1 cellular context compared by ENCODE assay signal in genomic region chr1:59549903-59550302, GRCh38.
TF ChIP-seq lines count a peak whose summit lies in the region.

No MANE protein-coding gene starts in this region.

TF ChIP-seq in HepG2, 621 proteins besides CTCF, POLR2A, EP300 and RAD21 (continued from another document):
- TF ChIP-seq HNF1A (IDR thresholded peaks at IDR 0.05; ENCODE audit: low read depth) (no peak), HNF1A (CRISPR knock-in tag; IDR thresholded peaks at IDR 0.05; ENCODE audit: borderline replicate concordance) (no peak), PPARG (CRISPR knock-in tag; conservative IDR thresholded peaks at IDR 0.05) (peak; percentile 16; the same call in 1 of the 2 replicates), SALL1 (CRISPR knock-in tag; IDR thresholded peaks at IDR 0.05) (peak; percentile 17; the same call in 1 of the 2 replicates), ZNF331 (CRISPR knock-in tag; IDR thresholded peaks at IDR 0.05) (peak; percentile 16; the same call in 1 of the 2 replicates), FOXC1 (CRISPR knock-in tag; IDR thresholded peaks at IDR 0.05; ENCODE audit: borderline replicate concordance) (no peak), ZNF639 (CRISPR knock-in tag; conservative IDR thresholded peaks at IDR 0.05) (no peak), ZBED4 (CRISPR knock-in tag; IDR thresholded peaks at IDR 0.05; ENCODE audit: borderline replicate concordance) (no peak), PAXIP1 (CRISPR knock-in tag; conservative IDR thresholded peaks at IDR 0.05) (peak; percentile 20; the same call in 1 of the 2 replicates), HNRNPL (IDR thresholded peaks at IDR 0.05; ENCODE audit: low read depth, low read length) (no peak), JARID2 (CRISPR knock-in tag; IDR thresholded peaks at IDR 0.05; ENCODE audit: insufficient replicate concordance) (no peak), SOX6 (IDR thresholded peaks at IDR 0.05) (no peak), SOX6 (CRISPR knock-in tag; IDR thresholded peaks at IDR 0.05) (peak; percentile 81), CEBPG (CRISPR knock-in tag; IDR thresholded peaks at IDR 0.05) (peak; percentile 93), ZBTB21 (CRISPR knock-in tag; IDR thresholded peaks at IDR 0.05) (peak; percentile 25; the same call in 1 of the 2 replicates), GATAD2A (CRISPR knock-in tag; IDR thresholded peaks at IDR 0.05) (peak; percentile 95), ARNT2 (CRISPR knock-in tag; IDR thresholded peaks at IDR 0.05; ENCODE audit: low read depth) (peak; percentile 20; the same call in 1 of the 2 replicates), MAF1 (CRISPR knock-in tag; IDR thresholded peaks at IDR 0.05; ENCODE audit: borderline replicate concordance) (no peak), FOXA1 (IDR thresholded peaks at IDR 0.05) (no peak), FOXA1 (CRISPR knock-in tag; IDR thresholded peaks at IDR 0.05) (peak; percentile 56; the same call in 1 of the 2 replicates), TGIF2 (CRISPR knock-in tag; IDR thresholded peaks at IDR 0.05) (0 out of 2 replicates have a peak, but pooled peaks have one; percentile 41), FOXP4 (CRISPR knock-in tag; IDR thresholded peaks at IDR 0.05) (peak; percentile 64), ZNF737 (CRISPR knock-in tag; IDR thresholded peaks at IDR 0.05; ENCODE audit: borderline replicate concordance) (no peak), ZNF333 (CRISPR knock-in tag; IDR thresholded peaks at IDR 0.05; ENCODE audit: borderline replicate concordance) (no peak), SOX5 (CRISPR knock-in tag; IDR thresholded peaks at IDR 0.05; ENCODE audit: borderline replicate concordance) (peak; percentile 65; the same call in 1 of the 2 replicates), ZNF644 (CRISPR knock-in tag; IDR thresholded peaks at IDR 0.05; ENCODE audit: low read depth) (peak; percentile 53; the same call in 1 of the 2 replicates)
- TF ChIP-seq, protein P1, sequence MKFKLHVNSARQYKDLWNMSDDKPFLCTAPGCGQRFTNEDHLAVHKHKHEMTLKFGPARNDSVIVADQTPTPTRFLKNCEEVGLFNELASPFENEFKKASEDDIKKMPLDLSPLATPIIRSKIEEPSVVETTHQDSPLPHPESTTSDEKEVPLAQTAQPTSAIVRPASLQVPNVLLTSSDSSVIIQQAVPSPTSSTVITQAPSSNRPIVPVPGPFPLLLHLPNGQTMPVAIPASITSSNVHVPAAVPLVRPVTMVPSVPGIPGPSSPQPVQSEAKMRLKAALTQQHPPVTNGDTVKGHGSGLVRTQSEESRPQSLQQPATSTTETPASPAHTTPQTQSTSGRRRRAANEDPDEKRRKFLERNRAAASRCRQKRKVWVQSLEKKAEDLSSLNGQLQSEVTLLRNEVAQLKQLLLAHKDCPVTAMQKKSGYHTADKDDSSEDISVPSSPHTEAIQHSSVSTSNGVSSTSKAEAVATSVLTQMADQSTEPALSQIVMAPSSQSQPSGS (CRISPR knock-in tag; IDR thresholded peaks at IDR 0.05), result peak; percentile 90; the same call in 1 of the 2 replicates
- TF ChIP-seq, protein P2, sequence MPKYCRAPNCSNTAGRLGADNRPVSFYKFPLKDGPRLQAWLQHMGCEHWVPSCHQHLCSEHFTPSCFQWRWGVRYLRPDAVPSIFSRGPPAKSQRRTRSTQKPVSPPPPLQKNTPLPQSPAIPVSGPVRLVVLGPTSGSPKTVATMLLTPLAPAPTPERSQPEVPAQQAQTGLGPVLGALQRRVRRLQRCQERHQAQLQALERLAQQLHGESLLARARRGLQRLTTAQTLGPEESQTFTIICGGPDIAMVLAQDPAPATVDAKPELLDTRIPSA (CRISPR knock-in tag; IDR thresholded peaks at IDR 0.05; ENCODE audit: borderline replicate concordance), result no peak
- TF ChIP-seq, protein P3, sequence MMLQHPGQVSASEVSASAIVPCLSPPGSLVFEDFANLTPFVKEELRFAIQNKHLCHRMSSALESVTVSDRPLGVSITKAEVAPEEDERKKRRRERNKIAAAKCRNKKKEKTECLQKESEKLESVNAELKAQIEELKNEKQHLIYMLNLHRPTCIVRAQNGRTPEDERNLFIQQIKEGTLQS (CRISPR knock-in tag; IDR thresholded peaks at IDR 0.05), result peak; percentile 83; the same call in 1 of the 2 replicates
- TF ChIP-seq, protein P4, sequence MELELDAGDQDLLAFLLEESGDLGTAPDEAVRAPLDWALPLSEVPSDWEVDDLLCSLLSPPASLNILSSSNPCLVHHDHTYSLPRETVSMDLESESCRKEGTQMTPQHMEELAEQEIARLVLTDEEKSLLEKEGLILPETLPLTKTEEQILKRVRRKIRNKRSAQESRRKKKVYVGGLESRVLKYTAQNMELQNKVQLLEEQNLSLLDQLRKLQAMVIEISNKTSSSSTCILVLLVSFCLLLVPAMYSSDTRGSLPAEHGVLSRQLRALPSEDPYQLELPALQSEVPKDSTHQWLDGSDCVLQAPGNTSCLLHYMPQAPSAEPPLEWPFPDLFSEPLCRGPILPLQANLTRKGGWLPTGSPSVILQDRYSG (CRISPR knock-in tag; IDR thresholded peaks at IDR 0.05), result no peak
